Comparison of ENCODE assay signal across 25 cellular contexts in the genomic region with DNA sequence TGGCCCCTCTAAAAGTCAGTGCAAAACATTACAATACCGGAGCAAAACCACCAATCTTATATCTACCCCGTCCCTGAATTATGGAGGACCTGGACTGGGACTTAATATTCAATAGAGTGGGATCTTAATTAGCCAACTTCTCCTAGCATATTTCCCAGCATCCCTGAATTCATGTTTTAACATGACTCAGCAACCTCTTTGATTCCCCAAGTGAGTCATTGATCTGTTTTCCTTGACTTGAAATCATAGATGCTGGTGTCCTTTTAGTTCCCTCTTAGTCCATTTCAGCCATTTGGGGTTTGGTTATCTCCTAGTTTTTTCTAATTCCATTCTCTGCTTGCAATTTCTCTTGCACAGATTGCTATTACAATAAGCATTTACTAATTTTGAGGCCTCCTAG.
"Had no signal": no experiment of that assay in that cellular context is flagged by ENCODE, and none has a peak within 500 bp of the region (broad histone marks: within the 10 kb centered on the region; RNA-seq: fewer than 3 reads in every experiment).

No MANE protein-coding gene starts in this region.

- H3K9ac ChIP-seq: neural progenitor cell had no signal

- DNase-seq: effector CD4-positive, alpha-beta T cell; endodermal cell; heart right ventricle; hypothalamus; islet precursor cell; left cardiac atrium; left ventricle myocardium inferior; lower lobe of right lung; mesenchymal stem cell; midbrain; nucleus accumbens; ovary; right cardiac atrium; stimulated activated CD4-positive, alpha-beta T cell treated with anti-CD3 and anti-CD28 coated beads, Interleukin-4, amount 100 ng/mL, for 1 hour; stimulated activated CD8-positive, alpha-beta memory T cell treated with anti-CD3 and anti-CD28 coated beads, Interleukin-4, amount 100 ng/mL, for 48 hours; stimulated activated naive CD8-positive, alpha-beta T cell treated with anti-CD3 and anti-CD28 coated beads, Interleukin-15, Interleukin-2, amounts not matched to agents 100 U/mL and 50 U/mL, for 24 hours; thyroid gland had no signal

- H3K4me1 ChIP-seq: neural progenitor cell, suprapubic skin, thyroid gland had no signal

- H3K27me3 ChIP-seq: heart right ventricle, neural progenitor cell, ovary, suprapubic skin, thyroid gland had no signal

- ATAC-seq: heart right ventricle; left cardiac atrium; lower lobe of right lung; natural killer cell treated with Interleukin-12 subunit alpha and Interleukin-12 subunit beta and Interleukin-15 and Interleukin-18, amount 100 ng/mL, for 72 hours; right cardiac atrium; stimulated activated effector memory CD8-positive, alpha-beta T cell treated with anti-CD3 and anti-CD28 coated beads, Interleukin-12 subunit alpha, Interleukin-12 subunit beta, amount 100 ng/mL, for 72 hours; stimulated activated naive CD8-positive, alpha-beta T cell treated with anti-CD3 and anti-CD28 coated beads, Interleukin-15, Interleukin-2, amounts not matched to agents 100 U/mL and 50 U/mL, for 24 hours had no signal

- FAIRE-seq: endothelial cell of umbilical vein, frontal cortex had no signal

- H3K36me3 ChIP-seq: heart right ventricle, left ventricle myocardium inferior, lower lobe of right lung, neural progenitor cell, ovary, suprapubic skin, thyroid gland had no signal

- H2AFZ ChIP-seq: neural progenitor cell had no signal

- H3K27ac ChIP-seq: coronary artery, heart right ventricle, left ventricle myocardium inferior, lower lobe of right lung, neural progenitor cell, ovary, suprapubic skin, thyroid gland had no signal

- H3K4me3 ChIP-seq: coronary artery, heart right ventricle, left ventricle myocardium inferior, lower lobe of right lung, neural progenitor cell, ovary, smooth muscle cell, suprapubic skin, thyroid gland had no signal

- H3K9me3 ChIP-seq: lower lobe of right lung, ovary, suprapubic skin, thyroid gland had no signal

- H3K4me2 ChIP-seq: neural progenitor cell, smooth muscle cell had no signal
